Comparison of ENCODE assay signal across 7 cellular contexts in the genomic region with DNA sequence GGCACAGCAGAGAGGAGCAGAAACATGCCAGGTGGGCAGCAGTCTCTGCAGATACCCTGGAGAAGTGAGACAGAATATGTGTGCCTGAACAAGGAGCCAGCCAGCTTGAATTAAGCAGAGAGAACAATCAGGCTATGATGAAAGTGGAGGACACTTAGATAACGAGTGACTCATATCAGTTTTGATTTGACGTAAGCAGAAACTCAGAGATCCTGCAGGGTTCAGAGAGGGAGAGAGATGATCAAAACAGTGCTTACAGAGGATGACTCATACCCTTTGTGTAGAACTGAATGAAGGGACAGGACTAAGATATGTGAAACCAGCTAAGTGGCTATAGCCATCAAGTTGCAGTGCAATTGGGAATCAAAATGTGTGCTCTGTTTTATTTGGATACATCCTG.
DNase-seq lines count a peak whose midpoint lies in the region; ATAC-seq and TF ChIP-seq lines count a peak whose summit lies in the region.

No MANE protein-coding gene starts in this region.

- intact Hi-C loops in heart right ventricle (cut with DNase I): loop anchor here in 1 of 10 donors (5.0 to 10.0 kb wide), 2 partner anchors 207 to 301 kb away; partner anchors contain the start of gene TENT5A

- peak; percentile 78 for DNase-seq in NCI-H774 (lab: John Stamatoyannopoulos, UW)
- no peak for DNase-seq in heart right ventricle
- DNase-seq in MG63: no peak
- no peak for DNase-seq in immature natural killer cell

- H3K27me3 ChIP-seq in heart right ventricle (no peaks in the 10 kb centered on the region), MG63 (no peaks in the 10 kb centered on the region)

- 18 to 22% methylated on average over 2 of the region's 2 CpGs for WGBS in heart right ventricle, 2 donors

- H3K4me3 ChIP-seq in heart right ventricle: no peak overlapping the region
- no peak overlapping the region for H3K4me3 ChIP-seq in MG63

- peaks cover 0 to 7% (median 3%) of the 10 kb centered on the region in 6 donors for H3K9me3 Mint-ChIP-seq in immature natural killer cell

- H3K36me3 ChIP-seq in heart right ventricle: no peaks in the 10 kb centered on the region
- no peaks in the 10 kb centered on the region for H3K36me3 ChIP-seq in MG63

- TF ChIP-seq CTCF in heart right ventricle (IDR thresholded peaks at IDR 0.05): no peak

- peak; percentile 65 for ATAC-seq in GM18519 (IDR thresholded peaks at IDR 0.05; ENCODE audit: low FRiP score, unreplicated experiment)
- ATAC-seq in HG02642 (IDR thresholded peaks at IDR 0.05; ENCODE audit: poor library complexity, unreplicated experiment): peak; percentile 82
- ATAC-seq in heart right ventricle: peak in 6 of 8 donors; percentile 59 to 98 (median 88)
- ATAC-seq in GM19328 (IDR thresholded peaks at IDR 0.05; ENCODE audit: unreplicated experiment): no peak

- no peak overlapping the region for H3K4me3 Mint-ChIP-seq in immature natural killer cell

- no peaks in the 10 kb centered on the region for H3K9me3 ChIP-seq in heart right ventricle
- no peaks in the 10 kb centered on the region for H3K9me3 ChIP-seq in MG63

- peaks cover 0 to 1% (median 0%) of the 10 kb centered on the region in 3 donors for H3K27me3 Mint-ChIP-seq in immature natural killer cell (ENCODE audit: low read depth in 3 of 3)

- no peaks in the 10 kb centered on the region for H3K4me1 Mint-ChIP-seq in immature natural killer cell

- no peaks in the 10 kb centered on the region for H3K36me3 Mint-ChIP-seq in immature natural killer cell

- H3K27ac Mint-ChIP-seq in immature natural killer cell: no peak overlapping the region

- no peaks in the 10 kb centered on the region for H3K4me1 ChIP-seq in heart right ventricle

- H3K27ac ChIP-seq in heart right ventricle: no peak overlapping the region
